In the genomic region with DNA sequence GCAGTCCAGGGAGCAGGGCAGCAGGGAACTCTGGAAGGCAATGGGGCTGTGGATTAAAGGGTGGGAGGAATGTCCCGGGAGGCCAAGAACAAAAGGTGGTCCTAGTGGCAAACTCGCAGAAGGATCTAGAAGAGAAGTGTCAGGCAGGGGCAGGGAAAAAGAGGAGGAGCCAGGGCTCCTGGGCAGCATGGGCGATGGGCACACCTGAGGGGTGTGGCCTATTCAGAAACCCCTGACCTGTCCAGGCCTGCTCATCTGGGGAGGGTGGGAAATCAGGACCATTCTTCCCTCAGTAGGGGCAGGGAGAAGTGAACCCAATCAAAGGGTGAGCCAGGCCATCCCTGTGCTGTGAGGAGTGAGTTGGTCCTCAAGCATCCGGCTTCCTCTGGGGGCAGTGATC, we compare ENCODE assay signal across 22 cellular contexts.
"Had no signal": no experiment of that assay in that cellular context is flagged by ENCODE, and none has a peak within 500 bp of the region (broad histone marks: within the 10 kb centered on the region; RNA-seq: fewer than 3 reads in every experiment).

No MANE protein-coding gene starts in this region.

- H3K36me3 ChIP-seq: right lobe of liver, suprapubic skin, tibial artery, upper lobe of left lung, uterus had no signal

- H3K27me3 ChIP-seq: hepatocyte, right lobe of liver, upper lobe of left lung, uterus had no signal

- H3K27ac Mint-ChIP-seq: dendritic cell treated with granulocyte-macrophage colony-stimulating factor and Interleukin-4, amounts not matched to agents 40 ng/mL and 50 ng/mL, for 4 days; naive B cell; nephron; stimulated activated effector memory CD8-positive, alpha-beta T cell treated with anti-CD3 and anti-CD28 coated beads, Interleukin-12 subunit alpha, Interleukin-12 subunit beta, amount 100 ng/mL, for 72 hours had no signal

- DNase-seq: erythroblast; foreskin keratinocyte; left colon; left ventricle myocardium superior; mesenchymal stem cell; naive B cell; psoas muscle; retina; right lobe of liver; stimulated activated CD4-positive, alpha-beta T cell treated with anti-CD3 and anti-CD28 coated beads, Interleukin-4, amount 100 ng/mL, for 1 hour; stimulated activated CD8-positive, alpha-beta memory T cell treated with anti-CD3 and anti-CD28 coated beads, Interleukin-4, amount 100 ng/mL, for 48 hours; stimulated activated naive CD8-positive, alpha-beta T cell treated with anti-CD3 and anti-CD28 coated beads, Interleukin-15, Interleukin-2, amounts not matched to agents 100 U/mL and 50 U/mL, for 24 hours; tibial artery; upper lobe of left lung; uterus had no signal

- H3K4me1 ChIP-seq: foreskin keratinocyte, psoas muscle, right lobe of liver, suprapubic skin, tibial artery, upper lobe of left lung, uterus had no signal

- H3K4me3 Mint-ChIP-seq: dendritic cell treated with granulocyte-macrophage colony-stimulating factor and Interleukin-4, amounts not matched to agents 40 ng/mL and 50 ng/mL, for 4 days; naive B cell; nephron; stimulated activated effector memory CD8-positive, alpha-beta T cell treated with anti-CD3 and anti-CD28 coated beads, Interleukin-12 subunit alpha, Interleukin-12 subunit beta, amount 100 ng/mL, for 72 hours had no signal

- H3K79me2 ChIP-seq: hepatocyte had no signal

- H3K4me3 ChIP-seq: hepatocyte, lung, psoas muscle, right lobe of liver, suprapubic skin, tibial artery, upper lobe of left lung, uterus had no signal

- H3K4me1 Mint-ChIP-seq: naive B cell; stimulated activated effector memory CD8-positive, alpha-beta T cell treated with anti-CD3 and anti-CD28 coated beads, Interleukin-12 subunit alpha, Interleukin-12 subunit beta, amount 100 ng/mL, for 72 hours had no signal

- H3K27ac ChIP-seq: foreskin keratinocyte, hepatocyte, psoas muscle, right lobe of liver, suprapubic skin, tibial artery, upper lobe of left lung, uterus had no signal

- ATAC-seq: foreskin keratinocyte; left colon; left ventricle myocardium superior; psoas muscle; right lobe of liver; stimulated activated effector memory CD8-positive, alpha-beta T cell treated with anti-CD3 and anti-CD28 coated beads, Interleukin-12 subunit alpha, Interleukin-12 subunit beta, amount 100 ng/mL, for 72 hours; stimulated activated naive CD8-positive, alpha-beta T cell treated with anti-CD3 and anti-CD28 coated beads, Interleukin-15, Interleukin-2, amounts not matched to agents 100 U/mL and 50 U/mL, for 24 hours had no signal

- H2AFZ ChIP-seq: hepatocyte had no signal

- H3K9me3 ChIP-seq: psoas muscle, right lobe of liver, suprapubic skin, tibial artery, upper lobe of left lung, uterus had no signal

- H3K9me3 Mint-ChIP-seq: dendritic cell treated with granulocyte-macrophage colony-stimulating factor and Interleukin-4, amounts not matched to agents 40 ng/mL and 50 ng/mL, for 4 days; nephron; stimulated activated effector memory CD8-positive, alpha-beta T cell treated with anti-CD3 and anti-CD28 coated beads, Interleukin-12 subunit alpha, Interleukin-12 subunit beta, amount 100 ng/mL, for 72 hours had no signal

- FAIRE-seq: endothelial cell of umbilical vein had no signal

- H3K36me3 Mint-ChIP-seq: naive B cell; stimulated activated effector memory CD8-positive, alpha-beta T cell treated with anti-CD3 and anti-CD28 coated beads, Interleukin-12 subunit alpha, Interleukin-12 subunit beta, amount 100 ng/mL, for 72 hours had no signal

- H3K4me2 ChIP-seq: hepatocyte had no signal
